ENCODE assay signal across 1 cellular context in genomic region chr12:46944104-46944503, GRCh38.
TF ChIP-seq lines count a peak whose summit lies in the region.

No MANE protein-coding gene starts in this region.

TF ChIP-seq in WTC11, 78 proteins besides CTCF, POLR2A, EP300 and RAD21 (continued from another document):
- TF ChIP-seq CDX4 (CRISPR knock-in tag; IDR thresholded peaks at IDR 0.05; ENCODE audit: borderline replicate concordance) (no peak), USF2 (CRISPR knock-in tag; IDR thresholded peaks at IDR 0.05) (no peak), MXD4 (CRISPR knock-in tag; IDR thresholded peaks at IDR 0.05; ENCODE audit: borderline replicate concordance) (no peak), PREB (CRISPR knock-in tag; IDR thresholded peaks at IDR 0.05; ENCODE audit: borderline replicate concordance) (no peak), RORB (CRISPR knock-in tag; IDR thresholded peaks at IDR 0.05) (no peak), ZMAT4 (CRISPR knock-in tag; IDR thresholded peaks at IDR 0.05) (no peak)
